In genomic region chr7:7568553-7568952, GRCh38 we compare ENCODE assay signal across 9 cellular contexts. TPM values are rescaled to one million over a fixed set of nuclear protein-coding genes. Genes with fewer than 3 reads are reported as not detected.
A peak's percentile ranks its signal among the peaks of the same experiment; 100 is the strongest.
DNase-seq lines count a peak whose midpoint lies in the region; ATAC-seq and TF ChIP-seq lines count a peak whose summit lies in the region.
"Had no signal": no experiment of that assay in that cellular context is flagged by ENCODE, and none has a peak within 500 bp of the region (broad histone marks: within the 10 kb centered on the region; RNA-seq: fewer than 3 reads in every experiment).

No MANE protein-coding gene starts in this region.

- 83 to 88% methylated on average over 4 of the region's 4 CpGs for WGBS in gastroesophageal sphincter (ENCODE audit: low coverage in 1 of 2), 2 donors

- H3K9me3 ChIP-seq in MM.1S (replicated peaks; ENCODE audit: insufficient read depth, low read length): no peaks in the 10 kb centered on the region
- H3K9me3 ChIP-seq in osteoblast (ENCODE audit: low read depth, low read length): no peaks in the 10 kb centered on the region
- no peaks in the 10 kb centered on the region for H3K9me3 ChIP-seq in gastroesophageal sphincter

- H2AFZ ChIP-seq in MM.1S (ENCODE audit: low read length): no peak overlapping the region
- no peak overlapping the region for H2AFZ ChIP-seq in osteoblast (ENCODE audit: low read length)

- peak overlapping the region; percentile 91 for H3K9ac ChIP-seq in MM.1S (ENCODE audit: low read length)

- no peak for DNase-seq in MM.1S
- DNase-seq in dorsolateral prefrontal cortex: no peak
- DNase-seq in osteoblast (ENCODE audit: insufficient read length, low spot score, missing footprints): no peak
- DNase-seq in NCI-H1105 (lab: John Stamatoyannopoulos, UW): no peak
- DNase-seq in DMS114 treated with DMSO at 0.1 percent for 48 hours (lab: John Stamatoyannopoulos, UW; ENCODE audit: unreplicated experiment): no peak
- DNase-seq in left colon: no peak
- DNase-seq: activated gamma-delta T cell had no signal

- H3F3A ChIP-seq in MM.1S (ENCODE audit: insufficient read depth, low read length): peaks cover 15% of the 10 kb centered on the region

- TF ChIP-seq CTCF in MM.1S (IDR thresholded peaks at IDR 0.05; ENCODE audit: low read length) (no peak), dorsolateral prefrontal cortex (IDR thresholded peaks at IDR 0.05 in 54 of 56, conservative IDR thresholded peaks at IDR 0.05 in 2 of 56; ENCODE audit: low read depth in 1 of 56, partially characterized antibody in 56 of 56) (no peak), osteoblast (IDR thresholded peaks at IDR 0.05; ENCODE audit: extremely low read depth, low read depth, low read length) (no peak), gastroesophageal sphincter (IDR thresholded peaks at IDR 0.05) (no peak)

- H3K27ac ChIP-seq in MM.1S (ENCODE audit: low read length) (peak overlapping the region; percentile 73), dorsolateral prefrontal cortex (peak overlapping the region in 2 of 59 donors; percentile 6 to 18), osteoblast (ENCODE audit: low read depth, low read length) (no peak overlapping the region), gastroesophageal sphincter (no peak overlapping the region)

- intact Hi-C loops in dorsolateral prefrontal cortex (cut with DNase I): loop anchor here (5.0 to 10.0 kb wide), 3 partner anchors 384 to 726 kb away; partner anchors contain the start of gene C1GALT1 (in 2 of the 2)
- intact Hi-C loops in left colon (cut with DNase I, micrococcal nuclease): no loop called here

- H3K36me3 ChIP-seq in MM.1S (replicated peaks; ENCODE audit: insufficient read depth, low read length): 0 out of 2 replicates have a peak, but pooled peaks cover 4% of the 10 kb centered on the region
- no peaks in the 10 kb centered on the region for H3K36me3 ChIP-seq in osteoblast (ENCODE audit: insufficient read depth, low read length)
- H3K36me3 ChIP-seq in gastroesophageal sphincter: peaks cover 0 to 10% of the 10 kb centered on the region in 2 donors

- H3K79me2 ChIP-seq in MM.1S (ENCODE audit: low read length) (peaks cover 65% of the 10 kb centered on the region), osteoblast (ENCODE audit: insufficient read depth, low read length) (peaks cover 65% of the 10 kb centered on the region)

- H3K4me1 ChIP-seq in MM.1S (ENCODE audit: low read length) (peaks cover 23% of the 10 kb centered on the region), osteoblast (ENCODE audit: insufficient read depth, low read length) (peaks cover 29% of the 10 kb centered on the region), gastroesophageal sphincter (peaks cover 10 to 33% (median 11%) of the 10 kb centered on the region in 3 donors)

- no peak for TF ChIP-seq POLR2A in gastroesophageal sphincter (IDR thresholded peaks at IDR 0.05)

- peak overlapping the region; percentile 99 for H3K4me3 ChIP-seq in GM08714 (ENCODE audit: low read length)
- H3K4me3 ChIP-seq in MM.1S (ENCODE audit: low read length): peak overlapping the region; percentile 86
- peak overlapping the region in 56 of 59 donors; percentile 60 to 98 (median 84) for H3K4me3 ChIP-seq in dorsolateral prefrontal cortex
- peak overlapping the region; percentile 85 for H3K4me3 ChIP-seq in osteoblast (ENCODE audit: insufficient read depth, low read length)
- no peak overlapping the region for H3K4me3 ChIP-seq in gastroesophageal sphincter

- H3K4me2 ChIP-seq in MM.1S (ENCODE audit: low read depth, low read length): peak overlapping the region; percentile 75
- peak overlapping the region; percentile 76 for H3K4me2 ChIP-seq in osteoblast (ENCODE audit: insufficient read depth, low read length)

- ATAC-seq in gastroesophageal sphincter (no peak), left colon (no peak)

- H4K20me1 ChIP-seq in MM.1S (ENCODE audit: insufficient read depth, low read length) (no peaks in the 10 kb centered on the region), osteoblast (ENCODE audit: insufficient read depth, low read length) (peaks cover 13% of the 10 kb centered on the region)

- TF ChIP-seq EP300 in gastroesophageal sphincter (IDR thresholded peaks at IDR 0.05): no peak

- no peaks in the 10 kb centered on the region for H3K9me2 ChIP-seq in MM.1S (replicated peaks; ENCODE audit: insufficient read depth, low read length)

- H3K27me3 ChIP-seq in MM.1S (replicated peaks; ENCODE audit: insufficient read depth, low read length): no peaks in the 10 kb centered on the region
- H3K27me3 ChIP-seq in dorsolateral prefrontal cortex: no peaks in the 10 kb centered on the region
- no peaks in the 10 kb centered on the region for H3K27me3 ChIP-seq in osteoblast (ENCODE audit: insufficient read depth, low read length)
- H3K27me3 ChIP-seq in gastroesophageal sphincter: no peaks in the 10 kb centered on the region

RNA-seq across cellular contexts. Expression of gene MIOS, which starts 1.9 kb away (rescaled TPM):
- 10 to 100 TPM; 22.0 to 49.3 (median 35.6) TPM for total RNA-seq in dorsolateral prefrontal cortex
- 42.1 and 43.4 TPM in 2 replicates for total RNA-seq in osteoblast
- total RNA-seq in gastroesophageal sphincter: 10 to 100 TPM; 24.2 to 40.3 (median 31.5) TPM
- 10 to 100 TPM; 21.9 to 23.6 TPM for total RNA-seq in left colon

RNA-seq across cellular contexts. Expression of gene COL28A1, which starts 32.9 kb away (rescaled TPM):
- total RNA-seq in dorsolateral prefrontal cortex: 10 to 100 TPM in 2 of 120 experiments, 1 to 10 TPM in 118; 2.3 to 11.2 (median 5.6) TPM
- 0.29 and 0.36 TPM in 2 replicates for total RNA-seq in osteoblast
- total RNA-seq in gastroesophageal sphincter: 10 to 100 TPM; 12.5 to 21.3 (median 18.7) TPM
- total RNA-seq in left colon: 1 to 10 TPM; 3.2 to 5.1 TPM

Comparison
In these comparisons a context has a peak if more than half of its experiments do, and no peak if none do; other contexts are left out.
1. H3K4me3 ChIP-seq: peak in GM08714 (single experiment), MM.1S (single experiment), dorsolateral prefrontal cortex (56 of 59) and osteoblast (single experiment); none in gastroesophageal sphincter (0 of 2).
2. intact Hi-C loops: an anchor here in dorsolateral prefrontal cortex (5.0 to 10.0 kb wide); none called in left colon.